Comparison of ENCODE assay signal across 1 cellular context in the genomic region with DNA sequence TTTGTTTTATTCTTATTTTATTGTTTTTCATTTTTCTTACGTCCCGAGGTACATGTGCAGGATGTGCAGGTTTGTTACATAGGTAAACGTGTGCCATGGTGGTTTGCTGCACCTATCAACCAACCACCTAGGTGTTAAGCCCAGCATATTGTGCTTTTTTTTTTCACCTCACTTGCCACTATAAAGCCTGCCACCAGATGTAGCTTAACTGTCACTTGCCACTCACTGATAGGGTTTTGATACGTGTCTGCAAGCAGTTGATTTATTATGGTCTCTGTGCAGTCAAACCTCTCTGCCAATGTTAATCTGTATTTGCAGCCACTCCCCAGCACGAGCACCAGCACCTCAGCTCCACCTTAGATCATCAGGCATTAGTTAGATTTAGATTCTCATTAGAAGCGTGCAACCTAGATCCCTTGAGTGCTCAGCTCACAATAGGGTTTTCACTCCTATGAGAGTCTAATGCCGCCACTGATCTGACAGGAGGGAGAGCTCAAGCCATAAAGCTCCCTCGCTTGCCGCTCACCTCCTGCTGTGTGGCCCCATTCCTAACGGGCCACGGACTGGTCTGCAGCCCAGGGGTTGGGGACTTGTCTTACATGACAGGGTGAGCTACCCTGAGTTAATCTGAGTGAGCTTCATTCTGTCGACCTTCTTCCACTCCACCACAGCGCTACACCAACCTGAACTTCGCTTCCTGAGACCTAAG.
TF ChIP-seq lines count a peak whose summit lies in the region.

No MANE protein-coding gene starts in this region.

TF ChIP-seq in H1, 55 proteins besides CTCF, POLR2A, EP300 and RAD21:
- no peak for TF ChIP-seq EZH2 (IDR thresholded peaks at IDR 0.05; ENCODE audit: low read depth, low read length, severe bottlenecking)
- no peak for TF ChIP-seq POU5F1 (IDR thresholded peaks at IDR 0.05; ENCODE audit: low read depth, low read length)
